Comparison of ENCODE assay signal across 8 cellular contexts in the genomic region with DNA sequence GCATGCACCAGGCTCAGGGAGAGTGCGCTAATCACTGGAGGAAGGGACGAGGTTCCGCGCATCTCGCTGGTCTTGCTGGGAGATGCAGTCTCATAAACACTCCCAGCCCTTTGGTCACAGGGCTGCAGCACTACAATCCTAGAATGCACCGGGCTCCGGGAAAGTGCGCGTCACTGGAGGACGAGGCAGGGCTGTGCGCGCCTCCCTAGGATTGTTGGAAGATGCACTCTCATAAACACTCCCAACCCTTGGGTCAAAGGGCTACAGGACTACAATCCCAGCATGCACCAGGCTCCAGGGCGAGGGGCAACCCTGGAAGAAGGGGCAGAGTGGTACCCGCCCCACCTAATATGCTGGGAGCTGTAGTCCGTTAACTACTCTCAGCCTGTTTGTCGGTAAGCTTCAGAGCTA. TPM values are rescaled to one million over a fixed set of nuclear protein-coding genes. Genes with fewer than 3 reads are reported as not detected.
DNase-seq lines count a peak whose midpoint lies in the region; ATAC-seq and TF ChIP-seq lines count a peak whose summit lies in the region.
"Not testable (repeated sequence)": the region's sequence is repeated elsewhere in the genome, so short reads cannot be mapped to it uniquely, and the experiment has no call there.

No MANE protein-coding gene starts in this region.

- not testable (repeated sequence) for H3K4me1 ChIP-seq in KMS-11 (ENCODE audit: low read depth, poor library complexity, severe bottlenecking); mononuclear cell (ENCODE audit: insufficient read depth, low read length); gastrocnemius medialis; thyroid gland

- intact Hi-C loops in left ventricle myocardium superior (cut with micrococcal nuclease); thyroid gland (cut with DNase I): not testable (repeated sequence)
- intact Hi-C loops in gastrocnemius medialis (cut with DNase I; ENCODE audit: low total_unique reads): loop anchor here (5.0 kb wide), 1 partner anchor 349 kb away; no protein-coding TSS in a partner anchor

- not testable (repeated sequence) for TF ChIP-seq CTCF in KMS-11 (conservative IDR thresholded peaks at IDR 0.05; ENCODE audit: low read depth, low read length); gastrocnemius medialis (IDR thresholded peaks at IDR 0.05 in 4 of 5, conservative IDR thresholded peaks at IDR 0.05 in 1 of 5); thyroid gland (IDR thresholded peaks at IDR 0.05)

- not testable (repeated sequence) for H4K20me1 ChIP-seq in KMS-11 (ENCODE audit: insufficient read depth)

- peak overlapping the region; percentile 75 to 88 for H3K4me3 Mint-ChIP-seq in activated T-cell treated with anti-CD3 and anti-CD28 coated beads, Interleukin-2, amount 50 U/mL, for 72 hours

- not testable (repeated sequence) for H3K27ac Mint-ChIP-seq in activated T-cell treated with anti-CD3 and anti-CD28 coated beads, Interleukin-2, amount 50 U/mL, for 72 hours

- in situ Hi-C loops in gastrocnemius medialis (cut with MboI; ENCODE audit: low sequenced_read_pairs in 4 of 4): not testable (repeated sequence)

- not testable (repeated sequence) for H3K4me2 ChIP-seq in KMS-11

- H3K27me3 ChIP-seq in KMS-11 (ENCODE audit: insufficient read depth, low read depth); mononuclear cell (ENCODE audit: insufficient read depth, low read length); gastrocnemius medialis; thyroid gland: not testable (repeated sequence)

- H3K27ac ChIP-seq in KMS-11, thyroid gland: not testable (repeated sequence)
- peak overlapping the region in 2 of 4 donors; percentile 55 to 74 for H3K27ac ChIP-seq in gastrocnemius medialis

- H3K4me3 ChIP-seq in KMS-11 (IDR thresholded peaks at IDR 0.05; ENCODE audit: insufficient read depth, low read depth, low read length): not testable (repeated sequence)
- H3K4me3 ChIP-seq in mononuclear cell (ENCODE audit: low read length) (peak overlapping the region; percentile 52), gastrocnemius medialis (peak overlapping the region; percentile 47 to 86 (median 56)), thyroid gland (replicated peaks in 1 of 3) (peak overlapping the region in 1 of 3 donors; percentile 49)

- not testable (repeated sequence) for TF ChIP-seq POLR2A in gastrocnemius medialis (IDR thresholded peaks at IDR 0.05)
- TF ChIP-seq POLR2A in thyroid gland (IDR thresholded peaks at IDR 0.05): peak in 1 of 2 donors; percentile 18

- not testable (repeated sequence) for H3K36me3 ChIP-seq in KMS-11 (ENCODE audit: insufficient read depth); gastrocnemius medialis; thyroid gland

- H3K79me2 ChIP-seq in KMS-11 (ENCODE audit: insufficient read depth, low read depth): not testable (repeated sequence)

- not testable (repeated sequence) for H3K9me3 ChIP-seq in mononuclear cell (ENCODE audit: low read depth, low read length); gastrocnemius medialis; thyroid gland

- H3K36me3 Mint-ChIP-seq in activated T-cell treated with anti-CD3 and anti-CD28 coated beads, Interleukin-2, amount 50 U/mL, for 72 hours (ENCODE audit: insufficient read depth in 2 of 2): not testable (repeated sequence)

- H3K9ac ChIP-seq in KMS-11: not testable (repeated sequence)

- not testable (repeated sequence) for H3K4me1 Mint-ChIP-seq in activated T-cell treated with anti-CD3 and anti-CD28 coated beads, Interleukin-2, amount 50 U/mL, for 72 hours (ENCODE audit: low read depth)

- DNase-seq in COLO829 (ENCODE audit: low spot score) (peak; percentile 25), dermis blood vessel endothelial cell (peak; percentile 51), left ventricle myocardium superior (peak; percentile 85), gastrocnemius medialis (peak; percentile 40 to 70), thyroid gland (peak; percentile 57 to 65)
- peak; percentile 4 to 23 for DNase-seq in activated T-cell treated with anti-CD3 and anti-CD28 coated beads, Interleukin-2, amount 50 U/mL, for 72 hours

- not testable (repeated sequence) for H3K9me3 Mint-ChIP-seq in activated T-cell treated with anti-CD3 and anti-CD28 coated beads, Interleukin-2, amount 50 U/mL, for 72 hours

- 0 to 6% methylated on average over 1 to 16 of the region's 16 CpGs for WGBS in thyroid gland, 2 donors

- peak overlapping the region; percentile 79 for H2AFZ ChIP-seq in KMS-11 (ENCODE audit: low read depth)

- H3K27me3 Mint-ChIP-seq in activated T-cell treated with anti-CD3 and anti-CD28 coated beads, Interleukin-2, amount 50 U/mL, for 72 hours (ENCODE audit: low read depth): not testable (repeated sequence)

- ATAC-seq in activated T-cell treated with anti-CD3 and anti-CD28 coated beads, Interleukin-2, amount 50 U/mL, for 72 hours (replicated peaks in 1 of 2); gastrocnemius medialis: not testable (repeated sequence)
- peak; percentile 26 for ATAC-seq in left ventricle myocardium superior

RNA-seq across cellular contexts. Expression of gene FRG2C, which starts 23.0 kb away (rescaled TPM):
- total RNA-seq in activated T-cell treated with anti-CD3 and anti-CD28 coated beads, Interleukin-2, amount 50 U/mL, for 72 hours: not detected
- total RNA-seq in dermis blood vessel endothelial cell (not detected in 2 replicates), left ventricle myocardium superior (not detected), mononuclear cell (not detected), gastrocnemius medialis (not detected), thyroid gland (not detected)

Comparison
In these comparisons a context has a peak if more than half of its experiments do, and no peak if none do; other contexts are left out.
1. DNase-seq: peak in every context shown above with its lines; median percentile 85 in left ventricle myocardium superior; 61 in thyroid gland; 55 in gastrocnemius medialis; 51 in dermis blood vessel endothelial cell; 25 in COLO829; 14 in activated T-cell treated with anti-CD3 and anti-CD28 coated beads, Interleukin-2, amount 50 U/mL, for 72 hours.